In genomic region chr12:89768586-89769482, GRCh38 we compare ENCODE assay signal across 10 cellular contexts.
DNase-seq lines count a peak whose midpoint lies in the region; ATAC-seq lines count a peak whose summit lies in the region.
"Had no signal": no experiment of that assay in that cellular context is flagged by ENCODE, and none has a peak within 500 bp of the region (broad histone marks: within the 10 kb centered on the region; RNA-seq: fewer than 3 reads in every experiment).

No MANE protein-coding gene starts in this region.

- POLR2A ChIA-PET in activated CD4-positive, alpha-beta T cell treated with anti-CD3 and anti-CD28 coated beads for 36 hours (lab: Charles Lee), result no interaction called here

- H3K4me3 Mint-ChIP-seq in activated CD4-positive, alpha-beta T cell treated with anti-CD3 and anti-CD28 coated beads for 36 hours, result no peak overlapping the region
- H3K4me3 Mint-ChIP-seq in activated CD4-positive, alpha-beta T cell treated with anti-CD3 and anti-CD28 coated beads, Interleukin-2, amount 10 ng/mL, durations not matched to agents 24 days and 14 days, result no peak overlapping the region

- CTCF ChIA-PET in activated CD4-positive, alpha-beta T cell treated with anti-CD3 and anti-CD28 coated beads for 36 hours (lab: Charles Lee), result interaction anchor here (0.6 to 1.0 kb wide), 3 partner anchors 95 to 122 kb away, joined by 3 to 5 read pairs (median 3); no protein-coding TSS in a partner anchor

- H3K36me3 Mint-ChIP-seq in activated CD4-positive, alpha-beta T cell treated with anti-CD3 and anti-CD28 coated beads for 36 hours (ENCODE audit: low read depth), result no peaks in the 10 kb centered on the region
- H3K36me3 Mint-ChIP-seq in activated CD4-positive, alpha-beta T cell treated with anti-CD3 and anti-CD28 coated beads, Interleukin-2, amount 10 ng/mL, durations not matched to agents 24 days and 14 days (ENCODE audit: low read depth), result peaks cover 2% of the 10 kb centered on the region

- H3K27me3 Mint-ChIP-seq in activated CD4-positive, alpha-beta T cell treated with anti-CD3 and anti-CD28 coated beads for 36 hours, result no peaks in the 10 kb centered on the region
- H3K27me3 Mint-ChIP-seq in activated CD4-positive, alpha-beta T cell treated with anti-CD3 and anti-CD28 coated beads, Interleukin-2, amount 10 ng/mL, durations not matched to agents 24 days and 14 days, result no peaks in the 10 kb centered on the region
- H3K27me3 Mint-ChIP-seq: CD4-positive, alpha-beta memory T cell had no signal

- no peaks in the 10 kb centered on the region for H3K9me3 Mint-ChIP-seq in activated CD4-positive, alpha-beta T cell treated with anti-CD3 and anti-CD28 coated beads for 36 hours (ENCODE audit: low read depth)
- H3K9me3 Mint-ChIP-seq in activated CD4-positive, alpha-beta T cell treated with anti-CD3 and anti-CD28 coated beads, Interleukin-2, amount 10 ng/mL, durations not matched to agents 24 days and 14 days, result peaks cover 27% of the 10 kb centered on the region

- peak; percentile 42 for DNase-seq in activated CD4-positive, alpha-beta T cell treated with anti-CD3 and anti-CD28 coated beads for 36 hours
- no peak for DNase-seq in activated CD4-positive, alpha-beta T cell treated with anti-CD3 and anti-CD28 coated beads, Interleukin-2, amount 10 ng/mL, durations not matched to agents 24 days and 14 days
- DNase-seq in NOMO-1 treated with dmso at 0.1 percent for 144 hours (lab: John Stamatoyannopoulos, UW; ENCODE audit: unreplicated experiment), result peak; percentile 89
- peak; percentile 59 for DNase-seq in dedifferentiated amniotic fluid mesenchymal stem cell (ENCODE audit: extremely low spot score)
- peak; percentile 51 for DNase-seq in stimulated activated CD8-positive, alpha-beta memory T cell treated with anti-CD3 and anti-CD28 coated beads, Interleukin-4, amount 100 ng/mL, for 48 hours
- DNase-seq in left ventricle myocardium superior, result no peak
- DNase-seq in SHP77 treated with DMSO at 0.1 percent for 48 hours (lab: John Stamatoyannopoulos, UW), result no peak
- no peak for DNase-seq in UCSD-AML1 (lab: John Stamatoyannopoulos, UW; ENCODE audit: unreplicated experiment)
- DNase-seq: CD4-positive, alpha-beta memory T cell; NCI-H2081 had no signal

- H3K4me1 Mint-ChIP-seq in activated CD4-positive, alpha-beta T cell treated with anti-CD3 and anti-CD28 coated beads for 36 hours, result peaks cover 21% of the 10 kb centered on the region
- H3K4me1 Mint-ChIP-seq in activated CD4-positive, alpha-beta T cell treated with anti-CD3 and anti-CD28 coated beads, Interleukin-2, amount 10 ng/mL, durations not matched to agents 24 days and 14 days, result peaks cover 11% of the 10 kb centered on the region

- peak; percentile 87 for ATAC-seq in activated CD4-positive, alpha-beta T cell treated with anti-CD3 and anti-CD28 coated beads for 36 hours
- no peak for ATAC-seq in left ventricle myocardium superior

- intact Hi-C loops in activated CD4-positive, alpha-beta T cell treated with anti-CD3 and anti-CD28 coated beads for 36 hours (cut with DNase I, micrococcal nuclease), result loop anchor here (1.0 to 5.0 kb wide), 3 partner anchors 13 to 752 kb away; no protein-coding TSS in a partner anchor
- intact Hi-C loops in activated CD4-positive, alpha-beta T cell treated with anti-CD3 and anti-CD28 coated beads, Interleukin-2, amount 10 ng/mL, durations not matched to agents 24 days and 14 days (cut with micrococcal nuclease), result loop anchor here (1.0 kb wide), 1 partner anchor 13 kb away; no protein-coding TSS in a partner anchor
- intact Hi-C loops in left ventricle myocardium superior (cut with micrococcal nuclease), result no loop called here

- H3K27ac Mint-ChIP-seq in activated CD4-positive, alpha-beta T cell treated with anti-CD3 and anti-CD28 coated beads for 36 hours, result peak overlapping the region; percentile 18
- H3K27ac Mint-ChIP-seq in activated CD4-positive, alpha-beta T cell treated with anti-CD3 and anti-CD28 coated beads, Interleukin-2, amount 10 ng/mL, durations not matched to agents 24 days and 14 days, result no peak overlapping the region

Comparison
In these comparisons a context has a peak if more than half of its experiments do, and no peak if none do; other contexts are left out.
1. DNase-seq: peak in activated CD4-positive, alpha-beta T cell treated with anti-CD3 and anti-CD28 coated beads for 36 hours (single experiment), NOMO-1 treated with dmso at 0.1 percent for 144 hours (single experiment), dedifferentiated amniotic fluid mesenchymal stem cell (single experiment) and stimulated activated CD8-positive, alpha-beta memory T cell treated with anti-CD3 and anti-CD28 coated beads, Interleukin-4, amount 100 ng/mL, for 48 hours (single experiment); none in activated CD4-positive, alpha-beta T cell treated with anti-CD3 and anti-CD28 coated beads, Interleukin-2, amount 10 ng/mL, durations not matched to agents 24 days and 14 days (single experiment), left ventricle myocardium superior (single experiment), SHP77 treated with DMSO at 0.1 percent for 48 hours (single experiment) and UCSD-AML1 (single experiment).